In genomic region chr2:172089005-172089504, GRCh38 we compare ENCODE assay signal across 2 cellular contexts.
TF ChIP-seq lines count a peak whose summit lies in the region.

No MANE protein-coding gene starts in this region.

TF ChIP-seq in GM23338, 12 proteins besides CTCF, POLR2A, EP300 and RAD21 (continued from another document):
- TF ChIP-seq, protein P1, sequence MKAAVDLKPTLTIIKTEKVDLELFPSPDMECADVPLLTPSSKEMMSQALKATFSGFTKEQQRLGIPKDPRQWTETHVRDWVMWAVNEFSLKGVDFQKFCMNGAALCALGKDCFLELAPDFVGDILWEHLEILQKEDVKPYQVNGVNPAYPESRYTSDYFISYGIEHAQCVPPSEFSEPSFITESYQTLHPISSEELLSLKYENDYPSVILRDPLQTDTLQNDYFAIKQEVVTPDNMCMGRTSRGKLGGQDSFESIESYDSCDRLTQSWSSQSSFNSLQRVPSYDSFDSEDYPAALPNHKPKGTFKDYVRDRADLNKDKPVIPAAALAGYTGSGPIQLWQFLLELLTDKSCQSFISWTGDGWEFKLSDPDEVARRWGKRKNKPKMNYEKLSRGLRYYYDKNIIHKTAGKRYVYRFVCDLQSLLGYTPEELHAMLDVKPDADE (IDR thresholded peaks at IDR 0.05), result no peak
- TF ChIP-seq STAT1 (IDR thresholded peaks at IDR 0.05; ENCODE audit: unreplicated experiment) (no peak), CREB1 (CRISPR knock-in tag; IDR thresholded peaks at IDR 0.05; ENCODE audit: low read depth) (no peak), ZNF331 (CRISPR knock-in tag; IDR thresholded peaks at IDR 0.05; ENCODE audit: low read depth) (no peak), POLR2AphosphoS5 (IDR thresholded peaks at IDR 0.05; ENCODE audit: low read depth) (no peak), JUNB (IDR thresholded peaks at IDR 0.05; ENCODE audit: unreplicated experiment) (no peak)
- TF ChIP-seq, protein P2, sequence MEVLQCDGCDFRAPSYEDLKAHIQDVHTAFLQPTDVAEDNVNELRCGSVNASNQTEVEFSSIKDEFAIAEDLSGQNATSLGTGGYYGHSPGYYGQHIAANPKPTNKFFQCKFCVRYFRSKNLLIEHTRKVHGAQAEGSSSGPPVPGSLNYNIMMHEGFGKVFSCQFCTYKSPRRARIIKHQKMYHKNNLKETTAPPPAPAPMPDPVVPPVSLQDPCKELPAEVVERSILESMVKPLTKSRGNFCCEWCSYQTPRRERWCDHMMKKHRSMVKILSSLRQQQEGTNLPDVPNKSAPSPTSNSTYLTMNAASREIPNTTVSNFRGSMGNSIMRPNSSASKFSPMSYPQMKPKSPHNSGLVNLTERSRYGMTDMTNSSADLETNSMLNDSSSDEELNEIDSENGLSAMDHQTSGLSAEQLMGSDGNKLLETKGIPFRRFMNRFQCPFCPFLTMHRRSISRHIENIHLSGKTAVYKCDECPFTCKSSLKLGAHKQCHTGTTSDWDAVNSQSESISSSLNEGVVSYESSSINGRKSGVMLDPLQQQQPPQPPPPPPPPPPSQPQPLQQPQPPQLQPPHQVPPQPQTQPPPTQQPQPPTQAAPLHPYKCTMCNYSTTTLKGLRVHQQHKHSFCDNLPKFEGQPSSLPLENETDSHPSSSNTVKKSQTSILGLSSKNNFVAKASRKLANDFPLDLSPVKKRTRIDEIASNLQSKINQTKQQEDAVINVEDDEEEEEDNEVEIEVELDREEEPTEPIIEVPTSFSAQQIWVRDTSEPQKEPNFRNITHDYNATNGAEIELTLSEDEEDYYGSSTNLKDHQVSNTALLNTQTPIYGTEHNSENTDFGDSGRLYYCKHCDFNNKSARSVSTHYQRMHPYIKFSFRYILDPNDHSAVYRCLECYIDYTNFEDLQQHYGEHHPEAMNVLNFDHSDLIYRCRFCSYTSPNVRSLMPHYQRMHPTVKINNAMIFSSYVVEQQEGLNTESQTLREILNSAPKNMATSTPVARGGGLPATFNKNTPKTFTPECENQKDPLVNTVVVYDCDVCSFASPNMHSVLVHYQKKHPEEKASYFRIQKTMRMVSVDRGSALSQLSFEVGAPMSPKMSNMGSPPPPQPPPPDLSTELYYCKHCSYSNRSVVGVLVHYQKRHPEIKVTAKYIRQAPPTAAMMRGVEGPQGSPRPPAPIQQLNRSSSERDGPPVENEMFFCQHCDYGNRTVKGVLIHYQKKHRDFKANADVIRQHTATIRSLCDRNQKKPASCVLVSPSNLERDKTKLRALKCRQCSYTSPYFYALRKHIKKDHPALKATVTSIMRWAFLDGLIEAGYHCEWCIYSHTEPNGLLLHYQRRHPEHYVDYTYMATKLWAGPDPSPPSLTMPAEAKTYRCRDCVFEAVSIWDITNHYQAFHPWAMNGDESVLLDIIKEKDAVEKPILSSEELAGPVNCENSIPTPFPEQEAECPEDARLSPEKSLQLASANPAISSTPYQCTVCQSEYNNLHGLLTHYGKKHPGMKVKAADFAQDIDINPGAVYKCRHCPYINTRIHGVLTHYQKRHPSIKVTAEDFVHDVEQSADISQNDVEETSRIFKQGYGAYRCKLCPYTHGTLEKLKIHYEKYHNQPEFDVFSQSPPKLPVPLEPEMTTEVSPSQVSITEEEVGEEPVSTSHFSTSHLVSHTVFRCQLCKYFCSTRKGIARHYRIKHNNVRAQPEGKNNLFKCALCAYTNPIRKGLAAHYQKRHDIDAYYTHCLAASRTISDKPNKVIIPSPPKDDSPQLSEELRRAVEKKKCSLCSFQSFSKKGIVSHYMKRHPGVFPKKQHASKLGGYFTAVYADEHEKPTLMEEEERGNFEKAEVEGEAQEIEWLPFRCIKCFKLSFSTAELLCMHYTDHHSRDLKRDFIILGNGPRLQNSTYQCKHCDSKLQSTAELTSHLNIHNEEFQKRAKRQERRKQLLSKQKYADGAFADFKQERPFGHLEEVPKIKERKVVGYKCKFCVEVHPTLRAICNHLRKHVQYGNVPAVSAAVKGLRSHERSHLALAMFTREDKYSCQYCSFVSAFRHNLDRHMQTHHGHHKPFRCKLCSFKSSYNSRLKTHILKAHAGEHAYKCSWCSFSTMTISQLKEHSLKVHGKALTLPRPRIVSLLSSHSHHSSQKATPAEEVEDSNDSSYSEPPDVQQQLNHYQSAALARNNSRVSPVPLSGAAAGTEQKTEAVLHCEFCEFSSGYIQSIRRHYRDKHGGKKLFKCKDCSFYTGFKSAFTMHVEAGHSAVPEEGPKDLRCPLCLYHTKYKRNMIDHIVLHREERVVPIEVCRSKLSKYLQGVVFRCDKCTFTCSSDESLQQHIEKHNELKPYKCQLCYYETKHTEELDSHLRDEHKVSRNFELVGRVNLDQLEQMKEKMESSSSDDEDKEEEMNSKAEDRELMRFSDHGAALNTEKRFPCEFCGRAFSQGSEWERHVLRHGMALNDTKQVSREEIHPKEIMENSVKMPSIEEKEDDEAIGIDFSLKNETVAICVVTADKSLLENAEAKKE (CRISPR knock-in tag; IDR thresholded peaks at IDR 0.05), result no peak
- TF ChIP-seq, protein P3, sequence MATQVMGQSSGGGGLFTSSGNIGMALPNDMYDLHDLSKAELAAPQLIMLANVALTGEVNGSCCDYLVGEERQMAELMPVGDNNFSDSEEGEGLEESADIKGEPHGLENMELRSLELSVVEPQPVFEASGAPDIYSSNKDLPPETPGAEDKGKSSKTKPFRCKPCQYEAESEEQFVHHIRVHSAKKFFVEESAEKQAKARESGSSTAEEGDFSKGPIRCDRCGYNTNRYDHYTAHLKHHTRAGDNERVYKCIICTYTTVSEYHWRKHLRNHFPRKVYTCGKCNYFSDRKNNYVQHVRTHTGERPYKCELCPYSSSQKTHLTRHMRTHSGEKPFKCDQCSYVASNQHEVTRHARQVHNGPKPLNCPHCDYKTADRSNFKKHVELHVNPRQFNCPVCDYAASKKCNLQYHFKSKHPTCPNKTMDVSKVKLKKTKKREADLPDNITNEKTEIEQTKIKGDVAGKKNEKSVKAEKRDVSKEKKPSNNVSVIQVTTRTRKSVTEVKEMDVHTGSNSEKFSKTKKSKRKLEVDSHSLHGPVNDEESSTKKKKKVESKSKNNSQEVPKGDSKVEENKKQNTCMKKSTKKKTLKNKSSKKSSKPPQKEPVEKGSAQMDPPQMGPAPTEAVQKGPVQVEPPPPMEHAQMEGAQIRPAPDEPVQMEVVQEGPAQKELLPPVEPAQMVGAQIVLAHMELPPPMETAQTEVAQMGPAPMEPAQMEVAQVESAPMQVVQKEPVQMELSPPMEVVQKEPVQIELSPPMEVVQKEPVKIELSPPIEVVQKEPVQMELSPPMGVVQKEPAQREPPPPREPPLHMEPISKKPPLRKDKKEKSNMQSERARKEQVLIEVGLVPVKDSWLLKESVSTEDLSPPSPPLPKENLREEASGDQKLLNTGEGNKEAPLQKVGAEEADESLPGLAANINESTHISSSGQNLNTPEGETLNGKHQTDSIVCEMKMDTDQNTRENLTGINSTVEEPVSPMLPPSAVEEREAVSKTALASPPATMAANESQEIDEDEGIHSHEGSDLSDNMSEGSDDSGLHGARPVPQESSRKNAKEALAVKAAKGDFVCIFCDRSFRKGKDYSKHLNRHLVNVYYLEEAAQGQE (IDR thresholded peaks at IDR 0.05; ENCODE audit: unreplicated experiment), result no peak

TF ChIP-seq in HEK293T, 16 proteins besides CTCF, POLR2A, EP300 and RAD21 (continued from another document):
- TF ChIP-seq TARDBP (IDR thresholded peaks at IDR 0.05) (no peak), LEF1 (IDR thresholded peaks at IDR 0.05; ENCODE audit: borderline replicate concordance) (no peak), ELF4 (IDR thresholded peaks at IDR 0.05) (no peak), NFRKB (IDR thresholded peaks at IDR 0.05) (no peak), SP1 (IDR thresholded peaks at IDR 0.05) (no peak), ARNT (IDR thresholded peaks at IDR 0.05) (no peak), FOXK2 (IDR thresholded peaks at IDR 0.05) (no peak), FOXA1 (IDR thresholded peaks at IDR 0.05) (no peak), L3MBTL2 (conservative IDR thresholded peaks at IDR 0.05) (no peak), FOXM1 (IDR thresholded peaks at IDR 0.05; ENCODE audit: borderline replicate concordance) (no peak)
